1 cellular context compared by ENCODE assay signal in the genomic region with DNA sequence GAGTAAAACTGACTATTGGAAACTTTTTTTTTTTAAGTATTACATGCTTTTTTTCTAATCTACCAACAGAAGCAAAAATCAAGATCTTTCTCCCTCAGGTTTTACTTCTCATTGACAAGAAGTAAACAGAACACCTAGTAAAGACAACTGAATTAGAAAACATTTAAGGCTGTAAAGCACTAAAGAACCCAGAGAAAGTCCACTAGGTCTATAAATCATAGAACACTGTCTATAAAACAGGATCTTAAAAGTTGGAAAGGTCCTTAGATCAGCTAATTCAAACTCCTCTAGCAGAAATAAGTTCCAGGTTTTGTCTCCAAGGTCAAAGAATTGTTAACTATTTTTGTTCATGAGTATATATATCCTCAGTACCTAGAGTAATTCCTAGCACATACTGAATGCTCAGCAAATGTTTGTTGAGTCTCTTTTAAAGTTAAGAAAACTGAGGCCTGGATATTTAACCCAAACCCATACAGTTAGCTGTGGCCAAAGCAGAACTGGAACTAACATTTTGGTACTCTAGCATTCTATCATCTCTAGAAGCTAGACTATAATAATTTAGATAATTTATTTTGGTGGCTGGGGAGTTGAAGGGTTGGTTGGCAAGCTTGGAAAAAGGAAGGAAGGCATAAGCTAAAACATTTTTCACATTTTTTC.
TF ChIP-seq lines count a peak whose summit lies in the region.

No MANE protein-coding gene starts in this region.

TF ChIP-seq in SK-N-SH, 30 proteins besides CTCF, POLR2A, EP300 and RAD21 (continued from another document):
- TF ChIP-seq, protein P1, sequence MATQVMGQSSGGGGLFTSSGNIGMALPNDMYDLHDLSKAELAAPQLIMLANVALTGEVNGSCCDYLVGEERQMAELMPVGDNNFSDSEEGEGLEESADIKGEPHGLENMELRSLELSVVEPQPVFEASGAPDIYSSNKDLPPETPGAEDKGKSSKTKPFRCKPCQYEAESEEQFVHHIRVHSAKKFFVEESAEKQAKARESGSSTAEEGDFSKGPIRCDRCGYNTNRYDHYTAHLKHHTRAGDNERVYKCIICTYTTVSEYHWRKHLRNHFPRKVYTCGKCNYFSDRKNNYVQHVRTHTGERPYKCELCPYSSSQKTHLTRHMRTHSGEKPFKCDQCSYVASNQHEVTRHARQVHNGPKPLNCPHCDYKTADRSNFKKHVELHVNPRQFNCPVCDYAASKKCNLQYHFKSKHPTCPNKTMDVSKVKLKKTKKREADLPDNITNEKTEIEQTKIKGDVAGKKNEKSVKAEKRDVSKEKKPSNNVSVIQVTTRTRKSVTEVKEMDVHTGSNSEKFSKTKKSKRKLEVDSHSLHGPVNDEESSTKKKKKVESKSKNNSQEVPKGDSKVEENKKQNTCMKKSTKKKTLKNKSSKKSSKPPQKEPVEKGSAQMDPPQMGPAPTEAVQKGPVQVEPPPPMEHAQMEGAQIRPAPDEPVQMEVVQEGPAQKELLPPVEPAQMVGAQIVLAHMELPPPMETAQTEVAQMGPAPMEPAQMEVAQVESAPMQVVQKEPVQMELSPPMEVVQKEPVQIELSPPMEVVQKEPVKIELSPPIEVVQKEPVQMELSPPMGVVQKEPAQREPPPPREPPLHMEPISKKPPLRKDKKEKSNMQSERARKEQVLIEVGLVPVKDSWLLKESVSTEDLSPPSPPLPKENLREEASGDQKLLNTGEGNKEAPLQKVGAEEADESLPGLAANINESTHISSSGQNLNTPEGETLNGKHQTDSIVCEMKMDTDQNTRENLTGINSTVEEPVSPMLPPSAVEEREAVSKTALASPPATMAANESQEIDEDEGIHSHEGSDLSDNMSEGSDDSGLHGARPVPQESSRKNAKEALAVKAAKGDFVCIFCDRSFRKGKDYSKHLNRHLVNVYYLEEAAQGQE (IDR thresholded peaks at IDR 0.05; ENCODE audit: low read depth, low read length) = no peak
- TF ChIP-seq TAF1 (IDR thresholded peaks at IDR 0.05; ENCODE audit: borderline replicate concordance, low read depth, low read length) (no peak), JUND (IDR thresholded peaks at IDR 0.05) (no peak), RXRA (IDR thresholded peaks at IDR 0.05; ENCODE audit: borderline replicate concordance, low read depth) (no peak), SMC3 (IDR thresholded peaks at IDR 0.05; ENCODE audit: low read depth, low read length) (no peak), CHD2 (IDR thresholded peaks at IDR 0.05; ENCODE audit: low read length, partially characterized antibody) (no peak), GATA2 (CRISPR knock-in tag; IDR thresholded peaks at IDR 0.05) (no peak), MXI1 (IDR thresholded peaks at IDR 0.05; ENCODE audit: low read depth, low read length) (no peak), ELF1 (IDR thresholded peaks at IDR 0.05) (no peak), EZH2phosphoT487 (IDR thresholded peaks at IDR 0.05; ENCODE audit: borderline replicate concordance, low read depth) (no peak)
- TF ChIP-seq, protein P2, sequence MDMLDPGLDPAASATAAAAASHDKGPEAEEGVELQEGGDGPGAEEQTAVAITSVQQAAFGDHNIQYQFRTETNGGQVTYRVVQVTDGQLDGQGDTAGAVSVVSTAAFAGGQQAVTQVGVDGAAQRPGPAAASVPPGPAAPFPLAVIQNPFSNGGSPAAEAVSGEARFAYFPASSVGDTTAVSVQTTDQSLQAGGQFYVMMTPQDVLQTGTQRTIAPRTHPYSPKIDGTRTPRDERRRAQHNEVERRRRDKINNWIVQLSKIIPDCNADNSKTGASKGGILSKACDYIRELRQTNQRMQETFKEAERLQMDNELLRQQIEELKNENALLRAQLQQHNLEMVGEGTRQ (IDR thresholded peaks at IDR 0.05; ENCODE audit: borderline replicate concordance, low read depth, low read length) = no peak
- TF ChIP-seq, protein P3, sequence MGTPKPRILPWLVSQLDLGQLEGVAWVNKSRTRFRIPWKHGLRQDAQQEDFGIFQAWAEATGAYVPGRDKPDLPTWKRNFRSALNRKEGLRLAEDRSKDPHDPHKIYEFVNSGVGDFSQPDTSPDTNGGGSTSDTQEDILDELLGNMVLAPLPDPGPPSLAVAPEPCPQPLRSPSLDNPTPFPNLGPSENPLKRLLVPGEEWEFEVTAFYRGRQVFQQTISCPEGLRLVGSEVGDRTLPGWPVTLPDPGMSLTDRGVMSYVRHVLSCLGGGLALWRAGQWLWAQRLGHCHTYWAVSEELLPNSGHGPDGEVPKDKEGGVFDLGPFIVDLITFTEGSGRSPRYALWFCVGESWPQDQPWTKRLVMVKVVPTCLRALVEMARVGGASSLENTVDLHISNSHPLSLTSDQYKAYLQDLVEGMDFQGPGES (IDR thresholded peaks at IDR 0.05; ENCODE audit: low read depth, low read length) = no peak
TF ChIP-seq in SK-N-SH: peak in this region for 0.
